ENCODE assay signal across 1 cellular context in the genomic region with DNA sequence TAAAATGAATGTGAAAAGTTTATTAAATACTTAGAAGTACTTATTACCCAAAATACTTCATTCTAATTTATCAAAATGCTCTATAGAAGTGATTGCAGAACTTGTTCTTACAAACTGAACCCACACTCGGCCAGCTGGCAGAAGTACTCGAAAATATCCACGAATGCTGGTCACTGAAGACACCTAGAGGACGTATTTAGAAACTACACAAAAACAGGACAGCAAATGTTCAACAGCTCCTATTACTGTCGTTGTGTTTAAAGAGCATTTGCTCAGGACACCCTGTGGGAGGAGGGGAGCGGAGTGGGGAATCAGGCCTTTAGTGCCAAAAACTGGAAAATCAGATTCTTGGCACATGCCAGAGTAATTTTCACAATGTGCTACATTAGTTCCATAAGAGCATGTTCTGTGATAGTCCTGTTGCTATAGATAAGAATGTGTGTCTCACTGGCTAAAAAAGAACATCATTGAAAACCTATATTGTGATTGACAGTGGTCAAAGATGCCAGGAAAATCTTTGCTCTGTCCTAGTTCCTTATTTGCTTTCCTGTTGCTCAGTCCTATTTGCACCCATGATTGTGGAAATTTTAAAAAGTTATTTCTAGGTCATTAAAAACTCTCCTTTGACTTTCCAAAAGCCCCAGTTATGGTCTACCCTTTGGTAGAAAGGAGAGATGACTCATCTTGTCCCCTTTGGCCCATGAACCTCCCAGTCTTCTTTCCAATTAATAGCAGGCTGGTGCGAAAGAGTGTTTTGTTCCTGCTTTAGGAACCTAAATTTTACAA.
TF ChIP-seq lines count a peak whose summit lies in the region.

No MANE protein-coding gene starts in this region.

TF ChIP-seq in SK-N-SH treated with all-trans-retinoic acid at 6 μM for 48 hours, 23 proteins besides CTCF, POLR2A, EP300 and RAD21 (continued from another document):
- TF ChIP-seq, protein P1, sequence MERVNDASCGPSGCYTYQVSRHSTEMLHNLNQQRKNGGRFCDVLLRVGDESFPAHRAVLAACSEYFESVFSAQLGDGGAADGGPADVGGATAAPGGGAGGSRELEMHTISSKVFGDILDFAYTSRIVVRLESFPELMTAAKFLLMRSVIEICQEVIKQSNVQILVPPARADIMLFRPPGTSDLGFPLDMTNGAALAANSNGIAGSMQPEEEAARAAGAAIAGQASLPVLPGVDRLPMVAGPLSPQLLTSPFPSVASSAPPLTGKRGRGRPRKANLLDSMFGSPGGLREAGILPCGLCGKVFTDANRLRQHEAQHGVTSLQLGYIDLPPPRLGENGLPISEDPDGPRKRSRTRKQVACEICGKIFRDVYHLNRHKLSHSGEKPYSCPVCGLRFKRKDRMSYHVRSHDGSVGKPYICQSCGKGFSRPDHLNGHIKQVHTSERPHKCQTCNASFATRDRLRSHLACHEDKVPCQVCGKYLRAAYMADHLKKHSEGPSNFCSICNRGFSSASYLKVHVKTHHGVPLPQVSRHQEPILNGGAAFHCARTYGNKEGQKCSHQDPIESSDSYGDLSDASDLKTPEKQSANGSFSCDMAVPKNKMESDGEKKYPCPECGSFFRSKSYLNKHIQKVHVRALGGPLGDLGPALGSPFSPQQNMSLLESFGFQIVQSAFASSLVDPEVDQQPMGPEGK (CRISPR knock-in tag; IDR thresholded peaks at IDR 0.05; ENCODE audit: borderline replicate concordance) = no peak
- TF ChIP-seq ZFP30 (CRISPR knock-in tag; IDR thresholded peaks at IDR 0.05) (no peak), TOX (CRISPR knock-in tag; IDR thresholded peaks at IDR 0.05; ENCODE audit: borderline replicate concordance) (no peak), ZNF8 (CRISPR knock-in tag; IDR thresholded peaks at IDR 0.05) (no peak), BACH2 (CRISPR knock-in tag; IDR thresholded peaks at IDR 0.05; ENCODE audit: borderline replicate concordance) (no peak), SNAI2 (CRISPR knock-in tag; IDR thresholded peaks at IDR 0.05) (no peak), RARB (CRISPR knock-in tag; IDR thresholded peaks at IDR 0.05) (no peak), ZFP3 (CRISPR knock-in tag; IDR thresholded peaks at IDR 0.05) (no peak)
- TF ChIP-seq, protein P2, sequence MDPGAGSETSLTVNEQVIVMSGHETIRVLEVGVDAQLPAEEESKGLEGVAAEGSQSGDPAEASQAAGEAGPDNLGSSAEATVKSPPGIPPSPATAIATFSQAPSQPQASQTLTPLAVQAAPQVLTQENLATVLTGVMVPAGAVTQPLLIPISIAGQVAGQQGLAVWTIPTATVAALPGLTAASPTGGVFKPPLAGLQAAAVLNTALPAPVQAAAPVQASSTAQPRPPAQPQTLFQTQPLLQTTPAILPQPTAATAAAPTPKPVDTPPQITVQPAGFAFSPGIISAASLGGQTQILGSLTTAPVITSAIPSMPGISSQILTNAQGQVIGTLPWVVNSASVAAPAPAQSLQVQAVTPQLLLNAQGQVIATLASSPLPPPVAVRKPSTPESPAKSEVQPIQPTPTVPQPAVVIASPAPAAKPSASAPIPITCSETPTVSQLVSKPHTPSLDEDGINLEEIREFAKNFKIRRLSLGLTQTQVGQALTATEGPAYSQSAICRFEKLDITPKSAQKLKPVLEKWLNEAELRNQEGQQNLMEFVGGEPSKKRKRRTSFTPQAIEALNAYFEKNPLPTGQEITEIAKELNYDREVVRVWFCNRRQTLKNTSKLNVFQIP (CRISPR knock-in tag; IDR thresholded peaks at IDR 0.05; ENCODE audit: borderline replicate concordance, low read depth) = no peak
- TF ChIP-seq, protein P3, sequence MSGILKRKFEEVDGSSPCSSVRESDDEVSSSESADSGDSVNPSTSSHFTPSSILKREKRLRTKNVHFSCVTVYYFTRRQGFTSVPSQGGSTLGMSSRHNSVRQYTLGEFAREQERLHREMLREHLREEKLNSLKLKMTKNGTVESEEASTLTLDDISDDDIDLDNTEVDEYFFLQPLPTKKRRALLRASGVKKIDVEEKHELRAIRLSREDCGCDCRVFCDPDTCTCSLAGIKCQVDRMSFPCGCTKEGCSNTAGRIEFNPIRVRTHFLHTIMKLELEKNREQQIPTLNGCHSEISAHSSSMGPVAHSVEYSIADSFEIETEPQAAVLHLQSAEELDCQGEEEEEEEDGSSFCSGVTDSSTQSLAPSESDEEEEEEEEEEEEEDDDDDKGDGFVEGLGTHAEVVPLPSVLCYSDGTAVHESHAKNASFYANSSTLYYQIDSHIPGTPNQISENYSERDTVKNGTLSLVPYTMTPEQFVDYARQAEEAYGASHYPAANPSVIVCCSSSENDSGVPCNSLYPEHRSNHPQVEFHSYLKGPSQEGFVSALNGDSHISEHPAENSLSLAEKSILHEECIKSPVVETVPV (CRISPR knock-in tag; IDR thresholded peaks at IDR 0.05) = no peak
- TF ChIP-seq, protein P4, sequence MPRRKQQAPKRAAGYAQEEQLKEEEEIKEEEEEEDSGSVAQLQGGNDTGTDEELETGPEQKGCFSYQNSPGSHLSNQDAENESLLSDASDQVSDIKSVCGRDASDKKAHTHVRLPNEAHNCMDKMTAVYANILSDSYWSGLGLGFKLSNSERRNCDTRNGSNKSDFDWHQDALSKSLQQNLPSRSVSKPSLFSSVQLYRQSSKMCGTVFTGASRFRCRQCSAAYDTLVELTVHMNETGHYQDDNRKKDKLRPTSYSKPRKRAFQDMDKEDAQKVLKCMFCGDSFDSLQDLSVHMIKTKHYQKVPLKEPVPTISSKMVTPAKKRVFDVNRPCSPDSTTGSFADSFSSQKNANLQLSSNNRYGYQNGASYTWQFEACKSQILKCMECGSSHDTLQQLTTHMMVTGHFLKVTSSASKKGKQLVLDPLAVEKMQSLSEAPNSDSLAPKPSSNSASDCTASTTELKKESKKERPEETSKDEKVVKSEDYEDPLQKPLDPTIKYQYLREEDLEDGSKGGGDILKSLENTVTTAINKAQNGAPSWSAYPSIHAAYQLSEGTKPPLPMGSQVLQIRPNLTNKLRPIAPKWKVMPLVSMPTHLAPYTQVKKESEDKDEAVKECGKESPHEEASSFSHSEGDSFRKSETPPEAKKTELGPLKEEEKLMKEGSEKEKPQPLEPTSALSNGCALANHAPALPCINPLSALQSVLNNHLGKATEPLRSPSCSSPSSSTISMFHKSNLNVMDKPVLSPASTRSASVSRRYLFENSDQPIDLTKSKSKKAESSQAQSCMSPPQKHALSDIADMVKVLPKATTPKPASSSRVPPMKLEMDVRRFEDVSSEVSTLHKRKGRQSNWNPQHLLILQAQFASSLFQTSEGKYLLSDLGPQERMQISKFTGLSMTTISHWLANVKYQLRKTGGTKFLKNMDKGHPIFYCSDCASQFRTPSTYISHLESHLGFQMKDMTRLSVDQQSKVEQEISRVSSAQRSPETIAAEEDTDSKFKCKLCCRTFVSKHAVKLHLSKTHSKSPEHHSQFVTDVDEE (CRISPR knock-in tag; IDR thresholded peaks at IDR 0.05) = no peak
TF ChIP-seq in SK-N-SH treated with all-trans-retinoic acid at 6 μM for 48 hours: peak in this region for 0.
